9 cellular contexts compared by ENCODE assay signal in the genomic region with DNA sequence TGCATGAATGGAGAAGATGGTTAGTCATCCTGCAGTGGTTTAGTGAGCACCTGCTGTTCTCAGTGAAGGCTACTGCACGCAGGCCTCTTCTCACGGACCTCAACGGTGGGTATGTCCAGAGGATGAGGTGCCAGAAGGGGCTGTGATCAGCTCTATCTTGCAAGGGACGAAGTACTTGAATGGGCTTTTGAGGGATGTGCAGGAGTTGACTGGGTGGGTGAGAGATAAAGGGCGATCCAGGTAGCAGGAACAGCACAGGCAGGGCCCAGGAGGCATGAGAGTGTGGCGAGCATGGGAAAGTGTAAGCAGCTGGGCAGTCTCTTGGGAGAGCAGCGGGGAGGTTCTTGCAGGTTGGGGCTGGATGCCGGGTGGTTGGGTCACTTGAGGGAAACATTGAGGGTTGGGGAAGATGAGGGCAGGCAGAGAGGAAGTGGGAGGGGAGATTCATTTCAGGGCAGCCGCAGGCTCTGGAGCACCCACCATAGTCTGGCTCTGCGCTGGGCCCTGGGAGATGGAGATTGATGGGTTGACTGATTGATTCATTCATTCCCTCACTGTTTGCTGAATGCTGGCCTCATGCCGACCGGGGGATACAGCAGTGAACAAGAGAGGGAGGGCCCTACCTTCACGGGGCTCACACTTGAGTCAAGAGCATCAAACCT.
DNase-seq lines count a peak whose midpoint lies in the region; ATAC-seq lines count a peak whose summit lies in the region.
"Had no signal": no experiment of that assay in that cellular context is flagged by ENCODE, and none has a peak within 500 bp of the region (broad histone marks: within the 10 kb centered on the region; RNA-seq: fewer than 3 reads in every experiment).

No MANE protein-coding gene starts in this region.

- WGBS in aorta, 2 donors: 84% methylated on average over 13 of the region's 13 CpGs

- peak overlapping the region; percentile 67 to 69 for H3K4me3 Mint-ChIP-seq in stimulated activated naive B cell treated with anti-CD40 and anti-IgM and Interleukin-4, amounts not matched to agents 10 μg/mL and 1 μg/mL and 100 μg/mL, for 72 hours

- no peaks in the 10 kb centered on the region for H3K27me3 ChIP-seq in aorta (ENCODE audit: control insufficient read depth in 1 of 2, insufficient read depth in 2 of 2, low read length in 1 of 2)
- H3K27me3 ChIP-seq: SJSA1 had no signal

- H3K27ac Mint-ChIP-seq in stimulated activated naive B cell treated with anti-CD40 and anti-IgM and Interleukin-4, amounts not matched to agents 10 μg/mL and 1 μg/mL and 100 μg/mL, for 72 hours: peak overlapping the region; percentile 92

- no peaks in the 10 kb centered on the region for H3K36me3 ChIP-seq in aorta (ENCODE audit: control insufficient read depth in 1 of 2, insufficient read depth in 2 of 2, low read length in 1 of 2)
- H3K36me3 ChIP-seq: SJSA1 had no signal

- peak; percentile 26 to 48 for ATAC-seq in activated CD4-positive, CD25-positive, alpha-beta regulatory T cell treated with anti-CD3 and anti-CD28 coated beads, Interleukin-2, amount 50 U/mL, for 24 hours
- ATAC-seq in HG02884 (IDR thresholded peaks at IDR 0.05; ENCODE audit: unreplicated experiment) (peak; percentile 64), aorta (ENCODE audit: low FRiP score) (no peak), left ventricle myocardium superior (no peak)
- ATAC-seq in stimulated activated naive B cell treated with anti-CD40 and anti-IgM and Interleukin-4, amounts not matched to agents 10 μg/mL and 1 μg/mL and 100 μg/mL, for 72 hours (replicated peaks): peak; percentile 90 to 92

- H3K36me3 Mint-ChIP-seq in stimulated activated naive B cell treated with anti-CD40 and anti-IgM and Interleukin-4, amounts not matched to agents 10 μg/mL and 1 μg/mL and 100 μg/mL, for 72 hours: peaks cover 3 to 4% of the 10 kb centered on the region in 2 donors

- intact Hi-C loops in aorta (cut with DNase I): loop anchor here in 1 of 2 donors (5.0 kb wide), 1 partner anchor 55 kb away; no protein-coding TSS in a partner anchor
- intact Hi-C loops in left ventricle myocardium superior (cut with micrococcal nuclease): loop anchor here (10.0 kb wide), 1 partner anchor 53 kb away; no protein-coding TSS in a partner anchor

- peaks cover 16 to 21% of the 10 kb centered on the region in 2 donors for H3K27me3 Mint-ChIP-seq in stimulated activated naive B cell treated with anti-CD40 and anti-IgM and Interleukin-4, amounts not matched to agents 10 μg/mL and 1 μg/mL and 100 μg/mL, for 72 hours

- H3K9me3 ChIP-seq in aorta (ENCODE audit: control insufficient read depth, low read length): no peaks in the 10 kb centered on the region
- H3K9me3 ChIP-seq: SJSA1 had no signal

- H3K27ac ChIP-seq in aorta (ENCODE audit: low read depth in 1 of 2, low read length in 2 of 2): no peak overlapping the region
- H3K27ac ChIP-seq: SJSA1 had no signal

- DNase-seq in activated CD4-positive, CD25-positive, alpha-beta regulatory T cell (lab: John Stamatoyannopoulos, UW): no peak
- DNase-seq in NCI-H69 (lab: John Stamatoyannopoulos, UW) (peak; percentile 86), aorta (no peak), Kasumi-1 (lab: John Stamatoyannopoulos, UW) (no peak), left ventricle myocardium superior (no peak)
- DNase-seq in stimulated activated naive B cell treated with anti-CD40 and anti-IgM and Interleukin-4, amounts not matched to agents 10 μg/mL and 1 μg/mL and 100 μg/mL, for 72 hours: peak; percentile 84

- H3K9me3 Mint-ChIP-seq in stimulated activated naive B cell treated with anti-CD40 and anti-IgM and Interleukin-4, amounts not matched to agents 10 μg/mL and 1 μg/mL and 100 μg/mL, for 72 hours: peaks cover 5 to 9% of the 10 kb centered on the region in 2 donors

- peaks cover 25 to 31% of the 10 kb centered on the region in 2 donors for H3K4me1 Mint-ChIP-seq in stimulated activated naive B cell treated with anti-CD40 and anti-IgM and Interleukin-4, amounts not matched to agents 10 μg/mL and 1 μg/mL and 100 μg/mL, for 72 hours

- peaks cover 0 to 2% of the 10 kb centered on the region in 2 donors for H3K4me1 ChIP-seq in aorta (ENCODE audit: control insufficient read depth in 1 of 2, insufficient read depth in 2 of 2, low read length in 2 of 2)

- H3K4me3 ChIP-seq in aorta (ENCODE audit: low read length in 2 of 2): no peak overlapping the region
- H3K4me3 ChIP-seq: SJSA1 had no signal

Comparison
In these comparisons a context has a peak if more than half of its experiments do, and no peak if none do; other contexts are left out.
1. ATAC-seq: peak in activated CD4-positive, CD25-positive, alpha-beta regulatory T cell treated with anti-CD3 and anti-CD28 coated beads, Interleukin-2, amount 50 U/mL, for 24 hours (2 of 2), HG02884 (single experiment) and stimulated activated naive B cell treated with anti-CD40 and anti-IgM and Interleukin-4, amounts not matched to agents 10 μg/mL and 1 μg/mL and 100 μg/mL, for 72 hours (2 of 2); none in aorta (single experiment) and left ventricle myocardium superior (single experiment).
2. DNase-seq: peak in NCI-H69 (single experiment) and stimulated activated naive B cell treated with anti-CD40 and anti-IgM and Interleukin-4, amounts not matched to agents 10 μg/mL and 1 μg/mL and 100 μg/mL, for 72 hours (single experiment); none in activated CD4-positive, CD25-positive, alpha-beta regulatory T cell (0 of 4), aorta (0 of 2), Kasumi-1 (0 of 2) and left ventricle myocardium superior (single experiment).